In genomic region chr11:93720522-93720921, GRCh38 we compare ENCODE assay signal across 31 cellular contexts.
"Had no signal": no experiment of that assay in that cellular context is flagged by ENCODE, and none has a peak within 500 bp of the region (broad histone marks: within the 10 kb centered on the region; RNA-seq: fewer than 3 reads in every experiment).

No MANE protein-coding gene starts in this region.

- H3K27me3 ChIP-seq: brain microvascular endothelial cell, dorsolateral prefrontal cortex had no signal

- DNase-seq: activated B cell treated with CpG ODN at 0.5 μM for 24 hours; activated CD4-positive, alpha-beta memory T cell treated with anti-CD3 and anti-CD28 coated beads, Interleukin-2, amount 10 ng/mL, durations not matched to agents 7 days and 5 days; activated CD4-positive, alpha-beta T cell treated with anti-CD3 and anti-CD28 coated beads for 48 hours; activated CD8-positive, alpha-beta memory T cell treated with anti-CD3 and anti-CD28 coated beads, Interleukin-2, amount 50 U/mL, for 48 hours; activated effector memory CD4-positive, alpha-beta T cell treated with Interleukin-2 at 50 U/mL for 16 hours; activated gamma-delta T cell treated with Interleukin-2 at 50 U/mL for 16 hours; activated naive CD4-positive, alpha-beta T cell treated with anti-CD3 and anti-CD28 coated beads, Interleukin-2, amount 50 U/mL, for 16 hours; activated naive CD4-positive, alpha-beta T cell treated with Interleukin-2 at 50 U/mL for 16 hours; activated T-cell treated with anti-CD3 and anti-CD28 coated beads for 4 hours; activated T-cell treated with anti-CD3 and anti-CD28 coated beads, Interleukin-2, amount 50 U/mL, for 24 hours; activated T-cell treated with anti-CD3 and anti-CD28 coated beads, Interleukin-2, amount 50 U/mL, for 72 hours; amniotic stem cell; anterior cingulate cortex; brain microvascular endothelial cell; dorsolateral prefrontal cortex; effector memory CD4-positive, alpha-beta T cell; endodermal cell; foreskin fibroblast; head of caudate nucleus; T-cell; T1000; WERI-Rb-1 had no signal

- ATAC-seq: activated CD4-positive, CD25-positive, alpha-beta regulatory T cell treated with anti-CD3 and anti-CD28 coated beads, Interleukin-2, amount 50 U/mL, for 24 hours; activated T-cell treated with anti-CD3 and anti-CD28 coated beads, Interleukin-2, amount 50 U/mL, for 72 hours; activated T-helper 17 cell treated with anti-CD3 and anti-CD28 coated beads, Interleukin-2, amount 50 U/mL, for 72 hours; esophagus mucosa; T-cell had no signal

- H3K27ac Mint-ChIP-seq: activated B cell treated with CpG ODN at 0.5 μM for 24 hours; activated CD4-positive, alpha-beta memory T cell treated with anti-CD3 and anti-CD28 coated beads, Interleukin-2, amount 10 ng/mL, durations not matched to agents 7 days and 5 days; activated naive CD8-positive, alpha-beta T cell; activated T-cell treated with anti-CD3 and anti-CD28 coated beads, Interleukin-2, amount 50 U/mL, for 24 hours; activated T-helper 17 cell treated with anti-CD3 and anti-CD28 coated beads, Interleukin-2, amount 50 U/mL, for 72 hours; dendritic cell treated with granulocyte-macrophage colony-stimulating factor and Interleukin-4, amounts not matched to agents 40 ng/mL and 50 ng/mL, for 4 days; endodermal cell; T-cell; T-helper 1 cell treated with Interleukin-12 subunit alpha and Interleukin-12 subunit beta and Interleukin-4 antibody, amounts not matched to agents 30 μg/mL and 1 μg/mL, for 36 hours; T-helper 2 cell treated with Interferon-gamma antibody and Interleukin-4, amounts not matched to agents 5 μg/mL and 100 μg/mL, for 36 hours had no signal

- H3K27me3 Mint-ChIP-seq: activated B cell treated with CpG ODN at 0.5 μM for 24 hours; activated CD4-positive, alpha-beta memory T cell treated with anti-CD3 and anti-CD28 coated beads, Interleukin-2, amount 10 ng/mL, durations not matched to agents 7 days and 5 days; activated naive CD8-positive, alpha-beta T cell; activated T-cell treated with anti-CD3 and anti-CD28 coated beads, Interleukin-2, amount 50 U/mL, for 24 hours; activated T-helper 17 cell treated with anti-CD3 and anti-CD28 coated beads, Interleukin-2, amount 50 U/mL, for 72 hours; central memory CD8-positive, alpha-beta T cell; dendritic cell treated with granulocyte-macrophage colony-stimulating factor and Interleukin-4, amounts not matched to agents 40 ng/mL and 50 ng/mL, for 4 days; T-cell had no signal

- H3K27ac ChIP-seq: brain microvascular endothelial cell, coronary artery, dorsolateral prefrontal cortex, WERI-Rb-1 had no signal

- H3K4me3 ChIP-seq: coronary artery, dorsolateral prefrontal cortex had no signal

- H3K4me3 Mint-ChIP-seq: activated B cell treated with CpG ODN at 0.5 μM for 24 hours; activated CD4-positive, alpha-beta memory T cell treated with anti-CD3 and anti-CD28 coated beads, Interleukin-2, amount 10 ng/mL, durations not matched to agents 7 days and 5 days; activated naive CD8-positive, alpha-beta T cell; activated T-cell treated with anti-CD3 and anti-CD28 coated beads, Interleukin-2, amount 50 U/mL, for 24 hours; activated T-cell treated with anti-CD3 and anti-CD28 coated beads, Interleukin-2, amount 50 U/mL, for 72 hours; activated T-helper 17 cell treated with anti-CD3 and anti-CD28 coated beads, Interleukin-2, amount 50 U/mL, for 72 hours; central memory CD8-positive, alpha-beta T cell; dendritic cell treated with granulocyte-macrophage colony-stimulating factor and Interleukin-4, amounts not matched to agents 40 ng/mL and 50 ng/mL, for 4 days; endodermal cell; T-cell; T-helper 1 cell treated with Interleukin-12 subunit alpha and Interleukin-12 subunit beta and Interleukin-4 antibody, amounts not matched to agents 30 μg/mL and 1 μg/mL, for 36 hours; T-helper 2 cell treated with Interferon-gamma antibody and Interleukin-4, amounts not matched to agents 5 μg/mL and 100 μg/mL, for 36 hours had no signal

- H3K4me1 Mint-ChIP-seq: endodermal cell had no signal

- H3K9me3 Mint-ChIP-seq: activated CD4-positive, alpha-beta memory T cell treated with anti-CD3 and anti-CD28 coated beads, Interleukin-2, amount 10 ng/mL, durations not matched to agents 7 days and 5 days; activated T-cell treated with anti-CD3 and anti-CD28 coated beads, Interleukin-2, amount 50 U/mL, for 24 hours; activated T-cell treated with anti-CD3 and anti-CD28 coated beads, Interleukin-2, amount 50 U/mL, for 72 hours; activated T-helper 17 cell treated with anti-CD3 and anti-CD28 coated beads, Interleukin-2, amount 50 U/mL, for 72 hours; central memory CD8-positive, alpha-beta T cell; dendritic cell treated with granulocyte-macrophage colony-stimulating factor and Interleukin-4, amounts not matched to agents 40 ng/mL and 50 ng/mL, for 4 days; endodermal cell; T-helper 1 cell treated with Interleukin-12 subunit alpha and Interleukin-12 subunit beta and Interleukin-4 antibody, amounts not matched to agents 30 μg/mL and 1 μg/mL, for 36 hours; T-helper 2 cell treated with Interferon-gamma antibody and Interleukin-4, amounts not matched to agents 5 μg/mL and 100 μg/mL, for 36 hours had no signal
